18 cellular contexts compared by ENCODE assay signal in genomic region chr3:133469140-133469731, GRCh38.
DNase-seq lines count a peak whose midpoint lies in the region; ATAC-seq, FAIRE-seq and TF ChIP-seq lines count a peak whose summit lies in the region.
"Had no signal": no experiment of that assay in that cellular context is flagged by ENCODE, and none has a peak within 500 bp of the region (broad histone marks: within the 10 kb centered on the region; RNA-seq: fewer than 3 reads in every experiment).

No MANE protein-coding gene starts in this region.

- H3K27me3 Mint-ChIP-seq in activated T-cell treated with anti-CD3 and anti-CD28 coated beads, Interleukin-2, amount 50 U/mL, for 24 hours: no peaks in the 10 kb centered on the region
- H3K27me3 Mint-ChIP-seq: activated naive CD8-positive, alpha-beta T cell treated with anti-CD3 and anti-CD28 coated beads for 36 hours; stimulated activated naive CD8-positive, alpha-beta T cell treated with anti-CD3 and anti-CD28 coated beads, Interleukin-15, amount 100 ng/mL, for 72 hours had no signal

- H3K9me3 ChIP-seq in heart left ventricle: no peaks in the 10 kb centered on the region

- H3K4me3 Mint-ChIP-seq in activated T-cell treated with anti-CD3 and anti-CD28 coated beads, Interleukin-2, amount 50 U/mL, for 24 hours: no peak overlapping the region
- H3K4me3 Mint-ChIP-seq: activated naive CD8-positive, alpha-beta T cell treated with anti-CD3 and anti-CD28 coated beads for 36 hours; stimulated activated naive CD8-positive, alpha-beta T cell treated with anti-CD3 and anti-CD28 coated beads, Interleukin-15, amount 100 ng/mL, for 72 hours had no signal

- no peak for TF ChIP-seq POLR2A in GM12891 (IDR thresholded peaks at IDR 0.05; ENCODE audit: low read depth, low read length)
- TF ChIP-seq POLR2A in heart left ventricle (IDR thresholded peaks at IDR 0.05): no peak
- TF ChIP-seq POLR2A in erythroblast (IDR thresholded peaks at IDR 0.05; ENCODE audit: low read length): no peak

- no peaks in the 10 kb centered on the region for H3K27me3 ChIP-seq in heart left ventricle

- H3K9me3 Mint-ChIP-seq in activated T-cell treated with anti-CD3 and anti-CD28 coated beads, Interleukin-2, amount 50 U/mL, for 24 hours: no peaks in the 10 kb centered on the region
- H3K9me3 Mint-ChIP-seq: activated naive CD8-positive, alpha-beta T cell treated with anti-CD3 and anti-CD28 coated beads for 36 hours; stimulated activated naive CD8-positive, alpha-beta T cell treated with anti-CD3 and anti-CD28 coated beads, Interleukin-15, amount 100 ng/mL, for 72 hours had no signal

- H3K4me1 Mint-ChIP-seq in activated T-cell treated with anti-CD3 and anti-CD28 coated beads, Interleukin-2, amount 50 U/mL, for 24 hours (ENCODE audit: low read depth): peaks cover 31% of the 10 kb centered on the region

- peak overlapping the region in 4 of 12 donors; percentile 6 to 66 (median 30) for H3K27ac ChIP-seq in heart left ventricle
- H3K27ac ChIP-seq: HL-60 had no signal

- H3K27ac Mint-ChIP-seq in activated T-cell treated with anti-CD3 and anti-CD28 coated beads, Interleukin-2, amount 50 U/mL, for 24 hours: no peak overlapping the region
- H3K27ac Mint-ChIP-seq: activated naive CD8-positive, alpha-beta T cell treated with anti-CD3 and anti-CD28 coated beads for 36 hours; stimulated activated naive CD8-positive, alpha-beta T cell treated with anti-CD3 and anti-CD28 coated beads, Interleukin-15, amount 100 ng/mL, for 72 hours had no signal

- no peaks in the 10 kb centered on the region for H3K36me3 ChIP-seq in heart left ventricle

- H3K4me1 ChIP-seq in heart left ventricle: peaks cover 0 to 21% (median 8%) of the 10 kb centered on the region in 12 donors

- H3K4me3 ChIP-seq in heart left ventricle: no peak overlapping the region

- ATAC-seq in heart left ventricle: peak in 3 of 4 donors; percentile 62 to 63 (median 62)
- ATAC-seq: stimulated activated naive CD8-positive, alpha-beta T cell treated with anti-CD3 and anti-CD28 coated beads, Interleukin-15, amount 100 ng/mL, for 72 hours had no signal

- H3K36me3 Mint-ChIP-seq in activated T-cell treated with anti-CD3 and anti-CD28 coated beads, Interleukin-2, amount 50 U/mL, for 24 hours (ENCODE audit: low read depth): no peaks in the 10 kb centered on the region

- no peak for DNase-seq in GM12891 (ENCODE audit: insufficient read length, low spot score)
- DNase-seq in SK-MEL-5 (ENCODE audit: low read depth, low spot score): peak; percentile 74
- DNase-seq in heart left ventricle: peak in 4 of 5 donors; percentile 32 to 54 (median 51)
- peak; percentile 70 for DNase-seq in renal cortical epithelial cell (ENCODE audit: low read depth)
- no peak for DNase-seq in activated T-cell treated with anti-CD3 and anti-CD28 coated beads, Interleukin-2, amount 50 U/mL, for 24 hours
- DNase-seq in activated CD4-positive, alpha-beta T cell treated with anti-CD3 and anti-CD28 coated beads, Interleukin-2, amount 50 U/mL, for 48 hours: no peak
- DNase-seq in effector CD4-positive, alpha-beta T cell: no peak
- no peak for DNase-seq in erythroblast (lab: John Stamatoyannopoulos, UW)
- DNase-seq: activated CD4-positive, CD25-positive, alpha-beta regulatory T cell; activated naive CD8-positive, alpha-beta T cell treated with anti-CD3 and anti-CD28 coated beads for 36 hours; Kasumi-1; mesendoderm; NCI-H187; NCI-H524 treated with DMSO at 0.1 percent for 48 hours; small intestine; stimulated activated naive CD8-positive, alpha-beta T cell treated with anti-CD3 and anti-CD28 coated beads, Interleukin-15, amount 100 ng/mL, for 72 hours had no signal

- in situ Hi-C loops in SK-MEL-5 (cut with HindIII; ENCODE audit: low pct_unique_long_range_greater_than_20kb, low sequenced_read_pairs): no loop called here

- WGBS in heart left ventricle, 4 donors: 65 to 82% (median 71%) methylated on average over 7 of the region's 7 CpGs

- intact Hi-C loops in heart left ventricle (cut with DNase I): loop anchor here in 4 of 10 donors (10.0 kb wide), 1 partner anchor 106 kb away; the partner anchor contains the start of gene CDV3 (in 4 of the 4)

- peak; percentile 13 for FAIRE-seq in GM12891 (lab: Jason Lieb, UNC)
- FAIRE-seq: endothelial cell of umbilical vein, small intestine had no signal

- TF ChIP-seq CTCF in heart left ventricle (IDR thresholded peaks at IDR 0.05): no peak

TF ChIP-seq in GM12891, 5 proteins besides CTCF, POLR2A, EP300 and RAD21:
- no peak for TF ChIP-seq PAX5 (IDR thresholded peaks at IDR 0.05; ENCODE audit: insufficient read depth, low read length, severe bottlenecking)
- TF ChIP-seq TAF1 (IDR thresholded peaks at IDR 0.05; ENCODE audit: low read depth, low read length): no peak
- no peak for TF ChIP-seq SPI1 (IDR thresholded peaks at IDR 0.05; ENCODE audit: low read depth, low read length)
- TF ChIP-seq POLR2AphosphoS5 (IDR thresholded peaks at IDR 0.05; ENCODE audit: low read depth, low read length): no peak
- no peak for TF ChIP-seq POU2F2 (IDR thresholded peaks at IDR 0.05; ENCODE audit: low read depth, low read length)

Comparison
In these comparisons a context has a peak if more than half of its experiments do, and no peak if none do; other contexts are left out.
1. DNase-seq: peak in SK-MEL-5 (single experiment), heart left ventricle (4 of 5) and renal cortical epithelial cell (single experiment); none in GM12891 (single experiment), activated T-cell treated with anti-CD3 and anti-CD28 coated beads, Interleukin-2, amount 50 U/mL, for 24 hours (single experiment), activated CD4-positive, alpha-beta T cell treated with anti-CD3 and anti-CD28 coated beads, Interleukin-2, amount 50 U/mL, for 48 hours (0 of 2), effector CD4-positive, alpha-beta T cell (single experiment) and erythroblast (0 of 2).